10 cellular contexts compared by ENCODE assay signal in genomic region chr15:58329781-58330467, GRCh38.
DNase-seq lines count a peak whose midpoint lies in the region; ATAC-seq and TF ChIP-seq lines count a peak whose summit lies in the region.
"Had no signal": no experiment of that assay in that cellular context is flagged by ENCODE, and none has a peak within 500 bp of the region (broad histone marks: within the 10 kb centered on the region; RNA-seq: fewer than 3 reads in every experiment).

No MANE protein-coding gene starts in this region.

- H3K23ac ChIP-seq in H9 (ENCODE audit: insufficient read length, low read depth, low read length): no peak overlapping the region

- H3K9me3 Mint-ChIP-seq in H9: peaks cover 5 to 11% of the 10 kb centered on the region in 2 experiments; a peak in 4 of 5 replicates
- H3K9me3 Mint-ChIP-seq in WTC11: peaks cover 21% of the 10 kb centered on the region
- peaks cover 26% of the 10 kb centered on the region for H3K9me3 Mint-ChIP-seq in T-helper 2 cell treated with Interferon-gamma antibody and Interleukin-4, amounts not matched to agents 5 μg/mL and 100 μg/mL, for 36 hours

- H3K9ac ChIP-seq in H9 (ENCODE audit: extremely low read depth, insufficient read length, low read length) (no peak overlapping the region), skeletal muscle satellite cell (ENCODE audit: low read depth, low read length) (peak overlapping the region; percentile 15)

- H4K8ac ChIP-seq in H9 (replicated peaks; ENCODE audit: insufficient read length, low read depth, low read length): no peak overlapping the region

- no peak overlapping the region for H2BK120ac ChIP-seq in H9 (ENCODE audit: low read depth, low read length, poor library complexity, severe bottlenecking)

- H2BK20ac ChIP-seq in H9 (ENCODE audit: low read depth, low read length, poor library complexity, severe bottlenecking): no peak overlapping the region

- H3K36me3 Mint-ChIP-seq in H9 (ENCODE audit: insufficient read depth in 1 of 3, low read depth in 3 of 3): peaks cover 0 to 13% (median 4%) of the 10 kb centered on the region in 3 experiments; a peak in 5 of 7 replicates
- H3K36me3 Mint-ChIP-seq in WTC11: peaks cover 7% of the 10 kb centered on the region
- no peaks in the 10 kb centered on the region for H3K36me3 Mint-ChIP-seq in T-helper 2 cell treated with Interferon-gamma antibody and Interleukin-4, amounts not matched to agents 5 μg/mL and 100 μg/mL, for 36 hours (ENCODE audit: low read depth)

- no peak overlapping the region for H3K18ac ChIP-seq in H9 (ENCODE audit: insufficient read length, low read depth, low read length)

- no peak overlapping the region for H3K56ac ChIP-seq in H9 (ENCODE audit: insufficient read length, low read depth, low read length)

- H3K27ac Mint-ChIP-seq in H9: peak overlapping the region in 2 of 3 experiments; percentile 1 to 57; a peak in 3 of 7 replicates
- peak overlapping the region; percentile 57 for H3K27ac Mint-ChIP-seq in WTC11
- H3K27ac Mint-ChIP-seq in T-helper 2 cell treated with Interferon-gamma antibody and Interleukin-4, amounts not matched to agents 5 μg/mL and 100 μg/mL, for 36 hours: no peak overlapping the region
- H3K27ac Mint-ChIP-seq: activated CD4-positive, alpha-beta memory T cell treated with anti-CD3 and anti-CD28 coated beads for 36 hours had no signal

- no peaks in the 10 kb centered on the region for H4K20me1 ChIP-seq in H9 (ENCODE audit: control insufficient read depth, insufficient read depth, insufficient read length)

- intact Hi-C loops in ovary (cut with DNase I): no loop called here

- H3K79me2 ChIP-seq in H9 (ENCODE audit: insufficient read depth, low read length): no peaks in the 10 kb centered on the region

- no peak overlapping the region for H2BK5ac ChIP-seq in H9 (ENCODE audit: insufficient read length, low read length)

- no peaks in the 10 kb centered on the region for H3K79me1 ChIP-seq in H9 (ENCODE audit: insufficient read depth, low read depth, low read length, poor library complexity, severe bottlenecking)

- H3K27me3 Mint-ChIP-seq in H9 (ENCODE audit: low read depth) (no peaks in the 10 kb centered on the region), WTC11 (ENCODE audit: low read depth) (no peaks in the 10 kb centered on the region)
- peaks cover 9% of the 10 kb centered on the region for H3K27me3 Mint-ChIP-seq in T-helper 2 cell treated with Interferon-gamma antibody and Interleukin-4, amounts not matched to agents 5 μg/mL and 100 μg/mL, for 36 hours (ENCODE audit: low read depth)

- H3K4me1 Mint-ChIP-seq in H9 (peaks cover 35 to 37% of the 10 kb centered on the region in 2 experiments), WTC11 (peaks cover 42% of the 10 kb centered on the region)
- H3K4me1 Mint-ChIP-seq in T-helper 2 cell treated with Interferon-gamma antibody and Interleukin-4, amounts not matched to agents 5 μg/mL and 100 μg/mL, for 36 hours (ENCODE audit: low read depth): peaks cover 33% of the 10 kb centered on the region

- H3K14ac ChIP-seq in H9 (ENCODE audit: insufficient read depth, low read length): no peak overlapping the region

- TF ChIP-seq EP300 in ovary (IDR thresholded peaks at IDR 0.05): no peak

- H3K9me3 ChIP-seq in H9 (ENCODE audit: control insufficient read depth, low read depth, low read length): no peaks in the 10 kb centered on the region
- H3K9me3 ChIP-seq in skeletal muscle satellite cell (replicated peaks; ENCODE audit: low read length): no peaks in the 10 kb centered on the region
- no peaks in the 10 kb centered on the region for H3K9me3 ChIP-seq in ovary
- H3K9me3 ChIP-seq: thyroid gland had no signal

- TF ChIP-seq CTCF in H9 (conservative IDR thresholded peaks at IDR 0.05) (no peak), WTC11 (IDR thresholded peaks at IDR 0.05) (no peak), ovary (IDR thresholded peaks at IDR 0.05) (no peak)

- peaks cover 8% of the 10 kb centered on the region; the same call in 1 of the 2 replicates for H3K4me1 ChIP-seq in H9 (ENCODE audit: insufficient read depth, low read length)
- H3K4me1 ChIP-seq in skeletal muscle satellite cell (ENCODE audit: control insufficient read depth, insufficient read depth, low read length): peaks cover 37% of the 10 kb centered on the region
- peaks cover 3% of the 10 kb centered on the region for H3K4me1 ChIP-seq in ovary (ENCODE audit: insufficient read depth)

- no peak overlapping the region for H3K4me3 Mint-ChIP-seq in H9
- H3K4me3 Mint-ChIP-seq in WTC11: no peak overlapping the region
- no peak overlapping the region for H3K4me3 Mint-ChIP-seq in T-helper 2 cell treated with Interferon-gamma antibody and Interleukin-4, amounts not matched to agents 5 μg/mL and 100 μg/mL, for 36 hours
- H3K4me3 Mint-ChIP-seq: activated CD4-positive, alpha-beta memory T cell treated with anti-CD3 and anti-CD28 coated beads for 36 hours had no signal

- H3K27me3 ChIP-seq in H9 (ENCODE audit: insufficient read depth, low read length) (no peaks in the 10 kb centered on the region), skeletal muscle satellite cell (ENCODE audit: control insufficient read depth, insufficient read depth, low read length) (no peaks in the 10 kb centered on the region), ovary (no peaks in the 10 kb centered on the region)
- H3K27me3 ChIP-seq: thyroid gland had no signal

- H3K4me3 ChIP-seq in skeletal muscle satellite cell (ENCODE audit: low read length): no peak overlapping the region
- no peak overlapping the region for H3K4me3 ChIP-seq in ovary
- H3K4me3 ChIP-seq: thyroid gland had no signal

- no peak overlapping the region for H2AK5ac ChIP-seq in H9 (ENCODE audit: insufficient read length, low read length)

- no peak overlapping the region for H4K5ac ChIP-seq in H9 (ENCODE audit: insufficient read length, low read depth, low read length)

- ATAC-seq in WTC11 (peak; percentile 42), GM21717 (IDR thresholded peaks at IDR 0.05; ENCODE audit: unreplicated experiment) (no peak)

- H3K4ac ChIP-seq in H9 (ENCODE audit: low read depth, low read length): no peak overlapping the region

- DNase-seq in H9: no peak
- DNase-seq in WTC11 (ENCODE audit: low spot score): no peak
- DNase-seq in kidney tubule cell (ENCODE audit: low spot score): peak; percentile 22
- DNase-seq in amniotic stem cell (lab: John Stamatoyannopoulos, UW): no peak
- no peak for DNase-seq in T-helper 2 cell treated with Interferon-gamma antibody and Interleukin-4, amounts not matched to agents 5 μg/mL and 100 μg/mL, for 36 hours (ENCODE audit: low spot score)
- DNase-seq in ovary: no peak
- DNase-seq: activated CD4-positive, alpha-beta memory T cell treated with anti-CD3 and anti-CD28 coated beads for 36 hours had no signal

- H3K23me2 ChIP-seq in H9 (ENCODE audit: insufficient read length, low read depth, low read length, poor library complexity, severe bottlenecking): no peaks in the 10 kb centered on the region

- CTCF ChIA-PET in WTC11 (lab: Charles Lee): interaction anchor here (1.3 kb wide), 1 partner anchor 10 kb away, joined by 3 read pairs; no protein-coding TSS in a partner anchor

- no peak overlapping the region for H3T11ph ChIP-seq in H9 (ENCODE audit: low read length)

- H2BK15ac ChIP-seq in H9 (ENCODE audit: low read depth, low read length): no peak overlapping the region

- no CpG with 5 or more reads among the region's 9 CpGs for WGBS in H9 (ENCODE audit: extremely low coverage, insufficient read length, low lambda C conversion rate)
- WGBS in ovary, 3 donors: 76 to 83% (median 77%) methylated on average over 9 of the region's 9 CpGs

- H3K4me2 ChIP-seq in H9 (ENCODE audit: insufficient read depth, insufficient read length, low read length) (no peak overlapping the region), skeletal muscle satellite cell (ENCODE audit: low read length) (no peak overlapping the region)

- H3K27ac ChIP-seq in H9 (ENCODE audit: insufficient read length, low read depth, low read length) (no peak overlapping the region), ovary (peak overlapping the region in 1 of 2 donors; percentile 4)

- no peaks in the 10 kb centered on the region for H3K36me3 ChIP-seq in skeletal muscle satellite cell (ENCODE audit: insufficient read depth, low read length)
- H3K36me3 ChIP-seq in ovary: no peaks in the 10 kb centered on the region
- H3K36me3 ChIP-seq: thyroid gland had no signal

- H4K91ac ChIP-seq in H9 (ENCODE audit: insufficient read length, low read depth, low read length): no peak overlapping the region

- TF ChIP-seq POLR2A in ovary (IDR thresholded peaks at IDR 0.05): no peak

- no peak overlapping the region for H2BK12ac ChIP-seq in H9 (ENCODE audit: insufficient read length, low read depth, low read length)

- H2AFZ ChIP-seq in H9 (ENCODE audit: low read length): no peak overlapping the region

- POLR2A ChIA-PET in WTC11 (lab: Charles Lee): no interaction called here

TF ChIP-seq in WTC11, 78 proteins besides CTCF, POLR2A, EP300 and RAD21 (continues in another document):
- TF ChIP-seq MYBL2 (CRISPR knock-in tag; IDR thresholded peaks at IDR 0.05): no peak
- TF ChIP-seq IRF1 (CRISPR knock-in tag; IDR thresholded peaks at IDR 0.05): no peak
- no peak for TF ChIP-seq E2F5 (CRISPR knock-in tag; IDR thresholded peaks at IDR 0.05)
- TF ChIP-seq ZNF219 (CRISPR knock-in tag; IDR thresholded peaks at IDR 0.05; ENCODE audit: borderline replicate concordance): no peak
